ENCODE assay signal across 33 cellular contexts in the genomic region with DNA sequence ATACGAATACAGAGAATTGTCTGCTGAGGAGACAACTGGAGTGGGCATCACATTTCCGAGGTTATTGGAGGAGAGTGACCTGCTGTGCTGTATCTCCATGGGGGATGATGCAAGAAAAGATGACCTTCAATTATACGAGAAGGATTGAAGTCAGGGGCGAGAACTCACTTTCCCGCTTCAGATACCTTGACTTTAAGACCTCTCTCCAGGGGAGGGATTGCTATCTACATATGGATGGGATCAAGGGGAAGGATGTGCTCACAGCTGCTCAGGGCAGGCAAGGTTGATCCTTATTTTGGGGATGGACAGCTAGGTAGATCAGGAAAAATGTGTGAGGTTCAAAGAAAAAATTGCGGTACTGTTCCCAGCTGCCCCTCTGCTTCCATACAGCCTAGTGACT. TPM values are rescaled to one million over a fixed set of nuclear protein-coding genes. Genes with fewer than 3 reads are reported as not detected.
"Had no signal": no experiment of that assay in that cellular context is flagged by ENCODE, and none has a peak within 500 bp of the region (broad histone marks: within the 10 kb centered on the region; RNA-seq: fewer than 3 reads in every experiment).

No MANE protein-coding gene starts in this region.

- H3K4me1 ChIP-seq: ascending aorta, body of pancreas, Peyer's patch, SJCRH30 had no signal

- H3K9me3 Mint-ChIP-seq: activated B cell treated with CpG ODN at 0.5 μM for 24 hours; activated CD4-positive, alpha-beta T cell treated with anti-CD3 and anti-CD28 coated beads, Interleukin-2, amount 10 ng/mL, durations not matched to agents 24 days and 14 days; activated naive CD4-positive, alpha-beta T cell treated with anti-CD3 and anti-CD28 coated beads, Interleukin-2, amount 50 U/mL, for 72 hours; activated naive CD8-positive, alpha-beta T cell treated with anti-CD3 and anti-CD28 coated beads, Interleukin-2, amount 50 U/mL, for 24 hours; activated T-cell treated with anti-CD3 and anti-CD28 coated beads, Interleukin-2, amount 50 U/mL, for 24 hours; central memory CD8-positive, alpha-beta T cell; T-helper 1 cell treated with Interleukin-12 subunit alpha and Interleukin-12 subunit beta and Interleukin-4 antibody, amounts not matched to agents 30 μg/mL and 1 μg/mL, for 36 hours had no signal

- H3K36me3 Mint-ChIP-seq: activated CD8-positive, alpha-beta memory T cell treated with anti-CD3 and anti-CD28 coated beads, Interleukin-2, amount 10 ng/mL, durations not matched to agents 7 days and 5 days; activated naive CD4-positive, alpha-beta T cell treated with anti-CD3 and anti-CD28 coated beads, Interleukin-2, amount 50 U/mL, for 72 hours had no signal

- ATAC-seq: activated CD8-positive, alpha-beta memory T cell treated with anti-CD3 and anti-CD28 coated beads, Interleukin-2, amount 10 ng/mL, durations not matched to agents 7 days and 5 days; activated naive CD4-positive, alpha-beta T cell treated with anti-CD3 and anti-CD28 coated beads, Interleukin-2, amount 50 U/mL, for 72 hours; activated naive CD8-positive, alpha-beta T cell treated with anti-CD3 and anti-CD28 coated beads, Interleukin-2, amount 50 U/mL, for 24 hours; body of pancreas had no signal

- H3K36me3 ChIP-seq: ascending aorta, MG63, Peyer's patch, SJCRH30 had no signal

- H3K4me3 Mint-ChIP-seq: activated B cell treated with CpG ODN at 0.5 μM for 24 hours; activated CD4-positive, alpha-beta T cell treated with anti-CD3 and anti-CD28 coated beads, Interleukin-2, amount 10 ng/mL, durations not matched to agents 24 days and 14 days; activated CD8-positive, alpha-beta memory T cell treated with anti-CD3 and anti-CD28 coated beads, Interleukin-2, amount 10 ng/mL, durations not matched to agents 7 days and 5 days; activated naive CD8-positive, alpha-beta T cell treated with anti-CD3 and anti-CD28 coated beads, Interleukin-2, amount 50 U/mL, for 24 hours; activated T-cell treated with anti-CD3 and anti-CD28 coated beads, Interleukin-2, amount 50 U/mL, for 24 hours; central memory CD8-positive, alpha-beta T cell; T-helper 1 cell treated with Interleukin-12 subunit alpha and Interleukin-12 subunit beta and Interleukin-4 antibody, amounts not matched to agents 30 μg/mL and 1 μg/mL, for 36 hours had no signal

- DNase-seq: activated B cell treated with CpG ODN at 0.5 μM for 24 hours; activated CD4-positive, alpha-beta T cell treated with anti-CD3 and anti-CD28 coated beads for 1 hour; activated CD4-positive, alpha-beta T cell treated with anti-CD3 and anti-CD28 coated beads, Interleukin-2, amount 10 ng/mL, durations not matched to agents 24 days and 14 days; activated CD4-positive, alpha-beta T cell treated with anti-CD3 and anti-CD28 coated beads, Interleukin-2, amount 50 U/mL, for 48 hours; activated CD8-positive, alpha-beta memory T cell treated with anti-CD3 and anti-CD28 coated beads, Interleukin-2, amount 10 ng/mL, durations not matched to agents 7 days and 5 days; activated effector memory CD4-positive, alpha-beta T cell treated with anti-CD3 and anti-CD28 coated beads, Interleukin-2, amount 50 U/mL, for 16 hours; activated naive CD4-positive, alpha-beta T cell treated with Interleukin-2 at 50 U/mL for 16 hours; activated naive CD8-positive, alpha-beta T cell treated with anti-CD3 and anti-CD28 coated beads, Interleukin-2, amount 50 U/mL, for 24 hours; activated T-cell treated with anti-CD3 and anti-CD28 coated beads, Interleukin-2, amount 50 U/mL, for 24 hours; amniotic stem cell; MG63; NCI-H1092 treated with DMSO at 0.1 percent for 48 hours; NCI-H1417 treated with DMSO at 0.1 percent for 48 hours; NCI-H1694; NCI-H2029; NCI-H2107; NCI-H2171 treated with DMSO at 0.1 percent for 48 hours; NCI-H226; NCI-H526; NCI-H82; NK-92 treated with Interleukin-12 subunit alpha and Interleukin-12 subunit beta, amount 100 ng/mL, for 24 hours; Peyer's patch; Right ventricle myocardium superior; SJCRH30; SK-N-SH had no signal

- H3K27ac Mint-ChIP-seq: activated B cell treated with CpG ODN at 0.5 μM for 24 hours; activated CD4-positive, alpha-beta T cell treated with anti-CD3 and anti-CD28 coated beads, Interleukin-2, amount 10 ng/mL, durations not matched to agents 24 days and 14 days; activated CD8-positive, alpha-beta memory T cell treated with anti-CD3 and anti-CD28 coated beads, Interleukin-2, amount 10 ng/mL, durations not matched to agents 7 days and 5 days; activated naive CD8-positive, alpha-beta T cell treated with anti-CD3 and anti-CD28 coated beads, Interleukin-2, amount 50 U/mL, for 24 hours; activated T-cell treated with anti-CD3 and anti-CD28 coated beads, Interleukin-2, amount 50 U/mL, for 24 hours; T-helper 1 cell treated with Interleukin-12 subunit alpha and Interleukin-12 subunit beta and Interleukin-4 antibody, amounts not matched to agents 30 μg/mL and 1 μg/mL, for 36 hours had no signal

- H3K9ac ChIP-seq: SK-N-SH had no signal

- H3K4me3 ChIP-seq: ascending aorta, body of pancreas, MG63, Peyer's patch, SJCRH30 had no signal

- H3K27ac ChIP-seq: ascending aorta, body of pancreas, Peyer's patch, RWPE1, SJCRH30 had no signal

- H3K27me3 Mint-ChIP-seq: activated naive CD8-positive, alpha-beta T cell treated with anti-CD3 and anti-CD28 coated beads, Interleukin-2, amount 50 U/mL, for 24 hours; activated T-cell treated with anti-CD3 and anti-CD28 coated beads, Interleukin-2, amount 50 U/mL, for 24 hours had no signal

- H3K9me3 ChIP-seq: ascending aorta, body of pancreas, MG63, Peyer's patch, SJCRH30, SK-N-SH had no signal

- H3K4me1 Mint-ChIP-seq: activated B cell treated with CpG ODN at 0.5 μM for 24 hours; activated CD4-positive, alpha-beta T cell treated with anti-CD3 and anti-CD28 coated beads, Interleukin-2, amount 10 ng/mL, durations not matched to agents 24 days and 14 days; activated CD8-positive, alpha-beta memory T cell treated with anti-CD3 and anti-CD28 coated beads, Interleukin-2, amount 10 ng/mL, durations not matched to agents 7 days and 5 days; activated naive CD8-positive, alpha-beta T cell treated with anti-CD3 and anti-CD28 coated beads, Interleukin-2, amount 50 U/mL, for 24 hours had no signal

- H3K27me3 ChIP-seq: ascending aorta, body of pancreas, Peyer's patch, SJCRH30 had no signal

RNA-seq across cellular contexts. Expression of a gene that starts 24.4 kb away (rescaled TPM):
- total RNA-seq: activated B cell treated with CpG ODN at 0.5 μM for 24 hours; activated CD4-positive, alpha-beta T cell treated with anti-CD3 and anti-CD28 coated beads, Interleukin-2, amount 10 ng/mL, durations not matched to agents 24 days and 14 days; activated CD8-positive, alpha-beta memory T cell treated with anti-CD3 and anti-CD28 coated beads, Interleukin-2, amount 10 ng/mL, durations not matched to agents 7 days and 5 days; activated naive CD4-positive, alpha-beta T cell treated with anti-CD3 and anti-CD28 coated beads, Interleukin-2, amount 50 U/mL, for 72 hours; ascending aorta; body of pancreas; bronchial epithelial cell; NCI-H460; Peyer's patch; Right ventricle myocardium superior; SJCRH30 had no signal

RNA-seq across cellular contexts. Expression of a gene that starts 59.6 kb away (rescaled TPM):
- total RNA-seq: ascending aorta, body of pancreas, bronchial epithelial cell, NCI-H460, SJCRH30 had no signal
